In genomic region chr1:167974698-167975097, GRCh38 we compare ENCODE assay signal across 28 cellular contexts.
"Had no signal": no experiment of that assay in that cellular context is flagged by ENCODE, and none has a peak within 500 bp of the region (broad histone marks: within the 10 kb centered on the region; RNA-seq: fewer than 3 reads in every experiment).

No MANE protein-coding gene starts in this region.

- DNase-seq: natural killer cell; occipital lobe; ovary; posterior cingulate gyrus; psoas muscle; right cardiac atrium; spleen; stimulated activated CD4-positive, alpha-beta T cell treated with anti-CD3 and anti-CD28 coated beads, Interleukin-12 subunit alpha, Interleukin-12 subunit beta, amount 100 ng/mL, for 4 hours; stimulated activated CD4-positive, alpha-beta T cell treated with anti-CD3 and anti-CD28 coated beads, Interleukin-1b, Interleukin-23, amount 100 ng/mL, for 48 hours; stimulated activated CD4-positive, alpha-beta T cell treated with anti-CD3 and anti-CD28 coated beads, Interleukin-4, amount 100 ng/mL, for 1 hour; stimulated activated CD4-positive, alpha-beta T cell treated with anti-CD3 and anti-CD28 coated beads, Interleukin-4, amount 100 ng/mL, for 4 hours; stimulated activated CD8-positive, alpha-beta memory T cell treated with anti-CD3 and anti-CD28 coated beads, Interleukin-4, amount 100 ng/mL, for 48 hours; stimulated activated naive CD4-positive, alpha-beta T cell; stimulated activated naive CD8-positive, alpha-beta T cell treated with anti-CD3 and anti-CD28 coated beads, Interleukin-15, amount 100 ng/mL, for 72 hours; stimulated activated naive CD8-positive, alpha-beta T cell treated with anti-CD3 and anti-CD28 coated beads, Interleukin-15, Interleukin-2, amounts not matched to agents 100 U/mL and 50 U/mL, for 24 hours; substantia nigra; testis; tibial artery; transverse colon; upper lobe of right lung; uterus had no signal

- H3K27ac ChIP-seq: neural progenitor cell, ovary, parathyroid adenoma, psoas muscle, skin epidermis, spleen, suprapubic skin, testis, tibial artery, transverse colon, upper lobe of right lung, uterus had no signal

- H3K4me3 ChIP-seq: neural progenitor cell, ovary, psoas muscle, skin epidermis, smooth muscle cell, spleen, suprapubic skin, testis, tibial artery, transverse colon, upper lobe of right lung, uterus had no signal

- H3K27me3 ChIP-seq: neural progenitor cell, ovary, spleen, suprapubic skin, testis, tibial artery, transverse colon, upper lobe of right lung, uterus had no signal

- H3K4me1 ChIP-seq: neural progenitor cell, parathyroid adenoma, spleen, testis, tibial artery, transverse colon, upper lobe of right lung, uterus had no signal

- H3K36me3 ChIP-seq: ovary, uterus had no signal

- H3K9ac ChIP-seq: neural progenitor cell, parathyroid adenoma had no signal

- H3K9me3 ChIP-seq: ovary, psoas muscle, spleen, suprapubic skin, testis, tibial artery, transverse colon, upper lobe of right lung, uterus had no signal

- ATAC-seq: natural killer cell; psoas muscle; sciatic nerve; stimulated activated memory B cell treated with anti-CD40 and anti-IgM and Interleukin-4, amounts not matched to agents 10 μg/mL and 1 μg/mL and 100 μg/mL, for 72 hours; stimulated activated naive CD8-positive, alpha-beta T cell treated with anti-CD3 and anti-CD28 coated beads, Interleukin-15, amount 100 ng/mL, for 72 hours; stimulated activated naive CD8-positive, alpha-beta T cell treated with anti-CD3 and anti-CD28 coated beads, Interleukin-15, Interleukin-2, amounts not matched to agents 100 U/mL and 50 U/mL, for 24 hours; upper lobe of right lung had no signal
